18 cellular contexts compared by ENCODE assay signal in genomic region chr1:167762061-167762746, GRCh38. TPM values are rescaled to one million over a fixed set of nuclear protein-coding genes. Genes with fewer than 3 reads are reported as not detected.
DNase-seq lines count a peak whose midpoint lies in the region; ATAC-seq and TF ChIP-seq lines count a peak whose summit lies in the region.
"Had no signal": no experiment of that assay in that cellular context is flagged by ENCODE, and none has a peak within 500 bp of the region (broad histone marks: within the 10 kb centered on the region; RNA-seq: fewer than 3 reads in every experiment).

No MANE protein-coding gene starts in this region.

- BruUV-seq in MCF 10A (replicated peaks; lab: Mats Ljungman, UMichigan), result no TSS peak

- H3K56ac ChIP-seq in mesendoderm (ENCODE audit: low read length), result no peak overlapping the region

- POLR2A ChIA-PET in MCF 10A (lab: Yijun Ruan, JAX), result interaction anchor here (0.7 to 3.4 kb wide), 9 partner anchors 9 to 41 kb away, joined by 3 to 21 read pairs (median 4); partner anchors contain the start of gene MPZL1
- POLR2A ChIA-PET in T-cell (lab: Charles Lee), result interaction anchor here in 1 of 2 donors (0.7 kb wide), 1 partner anchor 25 kb away, joined by 3 read pairs; no protein-coding TSS in a partner anchor

- TF ChIP-seq CTCF in breast epithelium (IDR thresholded peaks at IDR 0.05) (no peak), MCF 10A (IDR thresholded peaks at IDR 0.05; ENCODE audit: unreplicated experiment) (no peak), brain (conservative IDR thresholded peaks at IDR 0.05) (no peak)

- no peak overlapping the region for H4K5ac ChIP-seq in mesendoderm (ENCODE audit: low read length)

- H3K4me3 Mint-ChIP-seq in MCF 10A (ENCODE audit: unreplicated experiment) (no peak overlapping the region), T-cell (peak overlapping the region in 2 of 3 donors; percentile 29 to 62), brain (no peak overlapping the region)
- H3K4me3 Mint-ChIP-seq in stimulated activated naive CD8-positive, alpha-beta T cell treated with anti-CD3 and anti-CD28 coated beads, Interleukin-15, amount 100 ng/mL, for 72 hours, result peak overlapping the region; percentile 19 to 47

- peaks cover 33% of the 10 kb centered on the region for H3K79me1 ChIP-seq in mesendoderm (ENCODE audit: low read length)

- intact Hi-C loops in breast epithelium (cut with DNase I; ENCODE audit: low total_unique reads) (no loop called here), MCF 10A (cut with micrococcal nuclease) (no loop called here)

- H3K36me3 ChIP-seq in breast epithelium (no peaks in the 10 kb centered on the region), mesendoderm (ENCODE audit: control insufficient read depth, insufficient read depth, low read length) (peaks cover 1% of the 10 kb centered on the region)
- H3K36me3 ChIP-seq: colonic mucosa had no signal

- H3K27me3 ChIP-seq in breast epithelium (no peaks in the 10 kb centered on the region), mesendoderm (ENCODE audit: insufficient read depth, low read length, poor library complexity) (no peaks in the 10 kb centered on the region)
- H3K27me3 ChIP-seq: colonic mucosa, stomach, upper lobe of right lung had no signal

- H3K27me3 Mint-ChIP-seq in MCF 10A (ENCODE audit: insufficient read depth, unreplicated experiment) (no peaks in the 10 kb centered on the region), T-cell (no peaks in the 10 kb centered on the region), brain (peaks cover 5% of the 10 kb centered on the region)
- no peaks in the 10 kb centered on the region for H3K27me3 Mint-ChIP-seq in stimulated activated naive CD8-positive, alpha-beta T cell treated with anti-CD3 and anti-CD28 coated beads, Interleukin-15, amount 100 ng/mL, for 72 hours

- H3K4me1 ChIP-seq in breast epithelium, result peaks cover 7 to 8% of the 10 kb centered on the region in 2 donors
- H3K4me1 ChIP-seq in mesendoderm (ENCODE audit: control insufficient read depth, low read depth, low read length), result peaks cover 17% of the 10 kb centered on the region
- H3K4me1 ChIP-seq: colonic mucosa had no signal

- no peak overlapping the region for H2BK120ac ChIP-seq in mesendoderm (ENCODE audit: low read depth, low read length)

- peaks cover 30% of the 10 kb centered on the region for H3K4me1 Mint-ChIP-seq in MCF 10A (ENCODE audit: insufficient read depth, unreplicated experiment)
- peaks cover 22 to 32% (median 23%) of the 10 kb centered on the region in 3 donors for H3K4me1 Mint-ChIP-seq in T-cell
- H3K4me1 Mint-ChIP-seq in brain, result peaks cover 43% of the 10 kb centered on the region
- H3K4me1 Mint-ChIP-seq in stimulated activated naive CD8-positive, alpha-beta T cell treated with anti-CD3 and anti-CD28 coated beads, Interleukin-15, amount 100 ng/mL, for 72 hours, result peaks cover 23% of the 10 kb centered on the region

- no peak overlapping the region for H3K9ac ChIP-seq in mesendoderm (ENCODE audit: low read length)

- H3K9me3 Mint-ChIP-seq in MCF 10A (ENCODE audit: unreplicated experiment) (no peaks in the 10 kb centered on the region), T-cell (no peaks in the 10 kb centered on the region), brain (peaks cover 0 to 3% (median 0%) of the 10 kb centered on the region in 5 experiments)
- H3K9me3 Mint-ChIP-seq in stimulated activated naive CD8-positive, alpha-beta T cell treated with anti-CD3 and anti-CD28 coated beads, Interleukin-15, amount 100 ng/mL, for 72 hours, result no peaks in the 10 kb centered on the region

- H4K8ac ChIP-seq in mesendoderm (ENCODE audit: low read depth, low read length), result no peak overlapping the region

- H3K27ac ChIP-seq in breast epithelium (peak overlapping the region; percentile 60 to 79), mesendoderm (ENCODE audit: low read depth, low read length) (no peak overlapping the region)
- H3K27ac ChIP-seq: colonic mucosa, stomach, upper lobe of right lung had no signal

- ATAC-seq in T-cell (replicated peaks in 1 of 4) (peak; percentile 85 to 100 (median 93)), esophagus mucosa (no peak)
- ATAC-seq in stimulated activated naive CD8-positive, alpha-beta T cell treated with anti-CD3 and anti-CD28 coated beads, Interleukin-15, amount 100 ng/mL, for 72 hours, result peak; percentile 91
- ATAC-seq: Panc1 had no signal

- no peak for TF ChIP-seq POLR2A in breast epithelium (IDR thresholded peaks at IDR 0.05)

- no peak overlapping the region for H2BK15ac ChIP-seq in mesendoderm (replicated peaks; ENCODE audit: low read depth)

- H3K79me2 ChIP-seq in mesendoderm (ENCODE audit: control insufficient read depth, insufficient read depth, low read length), result peaks cover 42% of the 10 kb centered on the region

- no peak overlapping the region for H3K23ac ChIP-seq in mesendoderm (ENCODE audit: low read length)

- no CpG with 5 or more reads among the region's 8 CpGs for WGBS in mesendoderm (ENCODE audit: extremely low coverage, insufficient coverage, low lambda C conversion rate)

- H2AK5ac ChIP-seq in mesendoderm (ENCODE audit: low read length), result no peak overlapping the region

- H3K18ac ChIP-seq in mesendoderm (ENCODE audit: low read length), result no peak overlapping the region

- H3K4me3 ChIP-seq in breast epithelium (no peak overlapping the region), mesendoderm (ENCODE audit: low read length) (no peak overlapping the region)
- H3K4me3 ChIP-seq: colonic mucosa, stomach, upper lobe of right lung had no signal

- H3K36me3 Mint-ChIP-seq in MCF 10A (ENCODE audit: insufficient read depth, unreplicated experiment), result peaks cover 15% of the 10 kb centered on the region
- H3K36me3 Mint-ChIP-seq in T-cell, result peaks cover 9% of the 10 kb centered on the region
- peaks cover 26% of the 10 kb centered on the region for H3K36me3 Mint-ChIP-seq in brain

- CTCF ChIA-PET in MCF 10A (lab: Yijun Ruan, JAX), result interaction anchor here (0.6 to 2.3 kb wide), 11 partner anchors 9 to 361 kb away, joined by 3 to 6 read pairs (median 3); no protein-coding TSS in a partner anchor
- CTCF ChIA-PET in T-cell (lab: Charles Lee), result no interaction called here

- H3K4me2 ChIP-seq in mesendoderm (ENCODE audit: low read length), result no peak overlapping the region

- DNase-seq in breast epithelium (ENCODE audit: low spot score in 2 of 2) (no peak), MCF 10A (ENCODE audit: unreplicated experiment) (no peak), T-cell (peak in 27 of 34 experiments; percentile 1 to 52 (median 17)), mesendoderm (no peak), inferior parietal cortex (ENCODE audit: extremely low spot score) (no peak)
- DNase-seq in stimulated activated naive CD8-positive, alpha-beta T cell treated with anti-CD3 and anti-CD28 coated beads, Interleukin-15, amount 100 ng/mL, for 72 hours, result peak in 1 of 2 donors; percentile 10
- DNase-seq: activated CD4-positive, CD25-positive, alpha-beta regulatory T cell treated with anti-CD3 and anti-CD28 coated beads, Interleukin-2, amount 50 U/mL, for 72 hours; colonic mucosa; foreskin melanocyte; H7; MM.1S; NCI-H1694 treated with DMSO at 0.1 percent for 48 hours; occipital lobe; stomach; upper lobe of right lung had no signal

- H2BK5ac ChIP-seq in mesendoderm (ENCODE audit: low read length), result no peak overlapping the region

- H3K4ac ChIP-seq in mesendoderm (ENCODE audit: low read depth, low read length), result no peak overlapping the region

- no peak overlapping the region for H3K27ac Mint-ChIP-seq in MCF 10A (ENCODE audit: low read depth, unreplicated experiment)
- peak overlapping the region in 1 of 2 donors; percentile 66 for H3K27ac Mint-ChIP-seq in T-cell
- H3K27ac Mint-ChIP-seq in brain, result peak overlapping the region in 3 of 5 experiments; percentile 3 to 29 (median 9)
- H3K27ac Mint-ChIP-seq in stimulated activated naive CD8-positive, alpha-beta T cell treated with anti-CD3 and anti-CD28 coated beads, Interleukin-15, amount 100 ng/mL, for 72 hours, result peak overlapping the region; percentile 59 to 72

- no peaks in the 10 kb centered on the region for H3K9me3 ChIP-seq in breast epithelium
- H3K9me3 ChIP-seq: colonic mucosa, stomach, upper lobe of right lung had no signal

RNA-seq across cellular contexts. Expression of gene MPZL1, which starts 40.4 kb away (rescaled TPM):
- total RNA-seq in breast epithelium (10 to 100 TPM; 43.5 to 86.8 (median 86.2) TPM), MCF 10A (2022) (164 and 169 TPM in 2 replicates), T-cell (1 to 10 TPM; 5.1 to 9.9 (median 8.5) TPM), esophagus mucosa (97.5 TPM)
- 39.6 TPM for polyA plus RNA-seq in brain (ENCODE audit: insufficient read depth, low read depth, low replicate concordance)
- 77.1 TPM for polyA plus RNA-seq in mesendoderm (2013, experiment 1 of 2)
- polyA plus RNA-seq in mesendoderm (2013, experiment 2 of 2), result 72.5 TPM

Comparison
In these comparisons a context has a peak if more than half of its experiments do, and no peak if none do; other contexts are left out.
1. DNase-seq: peak in T-cell (27 of 34); none in breast epithelium (0 of 2), MCF 10A (single experiment), mesendoderm (single experiment) and inferior parietal cortex (single experiment).
2. H3K4me3 Mint-ChIP-seq: peak in T-cell (2 of 3) and stimulated activated naive CD8-positive, alpha-beta T cell treated with anti-CD3 and anti-CD28 coated beads, Interleukin-15, amount 100 ng/mL, for 72 hours (2 of 2); none in MCF 10A (single experiment) and brain (0 of 5).